Comparison of ENCODE assay signal across 22 cellular contexts in genomic region chr1:21084111-21084510, GRCh38.
DNase-seq lines count a peak whose midpoint lies in the region; ATAC-seq, FAIRE-seq and TF ChIP-seq lines count a peak whose summit lies in the region.
"Had no signal": no experiment of that assay in that cellular context is flagged by ENCODE, and none has a peak within 500 bp of the region (broad histone marks: within the 10 kb centered on the region; RNA-seq: fewer than 3 reads in every experiment).

No MANE protein-coding gene starts in this region.

- H3K9me3 Mint-ChIP-seq in naive B cell (peaks cover 0 to 8% (median 0%) of the 10 kb centered on the region in 7 donors), type B pancreatic cell (no peaks in the 10 kb centered on the region)
- H3K9me3 Mint-ChIP-seq: nephron had no signal

- peaks cover 5% of the 10 kb centered on the region for H3K36me3 ChIP-seq in bronchial epithelial cell (ENCODE audit: control insufficient read depth, insufficient read depth, low read length)
- H3K36me3 ChIP-seq: prostate gland, thoracic aorta had no signal

- no peak for FAIRE-seq in bronchial epithelial cell (lab: Jason Lieb, UNC)

- TF ChIP-seq CTCF in bronchial epithelial cell (IDR thresholded peaks at IDR 0.05; ENCODE audit: insufficient read depth, low read length, severe bottlenecking) (no peak), type B pancreatic cell (conservative IDR thresholded peaks at IDR 0.05) (no peak)

- H3K27me3 Mint-ChIP-seq in naive B cell (no peaks in the 10 kb centered on the region), type B pancreatic cell (no peaks in the 10 kb centered on the region)

- no peaks in the 10 kb centered on the region for H3K27me3 ChIP-seq in bronchial epithelial cell (ENCODE audit: control insufficient read depth, insufficient read depth, low read length)
- H3K27me3 ChIP-seq: hepatocyte had no signal

- peak; percentile 29 for DNase-seq in stimulated activated CD4-positive, alpha-beta T cell treated with anti-CD3 and anti-CD28 coated beads, Interleukin-15, amount 100 ng/mL, for 24 hours
- DNase-seq in stimulated activated CD4-positive, alpha-beta T cell treated with anti-CD3 and anti-CD28 coated beads, Interleukin-2, amount 100 ng/mL, for 48 hours, result no peak
- peak; percentile 38 for DNase-seq in bronchial epithelial cell (ENCODE audit: low read depth)
- no peak for DNase-seq in naive B cell
- DNase-seq in type B pancreatic cell (ENCODE audit: extremely low spot score, unreplicated experiment), result no peak
- no peak for DNase-seq in SW480 (ENCODE audit: low spot score)
- no peak for DNase-seq in 8988T
- DNase-seq in NCI-H748 (lab: John Stamatoyannopoulos, UW; ENCODE audit: unreplicated experiment), result no peak
- DNase-seq: activated CD4-positive, alpha-beta T cell treated with anti-CD3 and anti-CD28 coated beads, Interleukin-2, amount 50 U/mL, for 1 hour; activated CD8-positive, alpha-beta memory T cell treated with anti-CD3 and anti-CD28 coated beads, Interleukin-2, amount 50 U/mL, for 48 hours; activated naive CD4-positive, alpha-beta T cell; cortex of kidney; DMS79; islet precursor cell; mammary epithelial cell; NCI-H1092; NCI-H2081; RPMI8226 had no signal

- H3K4me1 Mint-ChIP-seq in naive B cell (peaks cover 6 to 11% (median 8%) of the 10 kb centered on the region in 3 donors), type B pancreatic cell (ENCODE audit: unreplicated experiment) (peaks cover 9% of the 10 kb centered on the region)

- no peak for ATAC-seq in naive B cell (ENCODE audit: low read depth in 2 of 2)

- H3K36me3 Mint-ChIP-seq in naive B cell, result peaks cover 8 to 17% of the 10 kb centered on the region in 2 donors
- H3K36me3 Mint-ChIP-seq in type B pancreatic cell, result peaks cover 25% of the 10 kb centered on the region

- no peak overlapping the region for H3K4me3 Mint-ChIP-seq in naive B cell
- H3K4me3 Mint-ChIP-seq in type B pancreatic cell, result no peak overlapping the region
- H3K4me3 Mint-ChIP-seq: nephron had no signal

- H3K27ac Mint-ChIP-seq in naive B cell, result peak overlapping the region; percentile 8 to 93 (median 86)
- H3K27ac Mint-ChIP-seq in type B pancreatic cell, result peak overlapping the region; percentile 44

- H3K4me3 ChIP-seq in bronchial epithelial cell (ENCODE audit: low read depth, low read length), result no peak overlapping the region
- H3K4me3 ChIP-seq: hepatocyte, prostate gland, thoracic aorta had no signal

Comparison
In these comparisons a context has a peak if more than half of its experiments do, and no peak if none do; other contexts are left out.
1. DNase-seq: peak in stimulated activated CD4-positive, alpha-beta T cell treated with anti-CD3 and anti-CD28 coated beads, Interleukin-15, amount 100 ng/mL, for 24 hours (single experiment) and bronchial epithelial cell (single experiment); none in stimulated activated CD4-positive, alpha-beta T cell treated with anti-CD3 and anti-CD28 coated beads, Interleukin-2, amount 100 ng/mL, for 48 hours (0 of 2), naive B cell (single experiment), type B pancreatic cell (single experiment), SW480 (single experiment), 8988T (single experiment) and NCI-H748 (single experiment).